In the genomic region with DNA sequence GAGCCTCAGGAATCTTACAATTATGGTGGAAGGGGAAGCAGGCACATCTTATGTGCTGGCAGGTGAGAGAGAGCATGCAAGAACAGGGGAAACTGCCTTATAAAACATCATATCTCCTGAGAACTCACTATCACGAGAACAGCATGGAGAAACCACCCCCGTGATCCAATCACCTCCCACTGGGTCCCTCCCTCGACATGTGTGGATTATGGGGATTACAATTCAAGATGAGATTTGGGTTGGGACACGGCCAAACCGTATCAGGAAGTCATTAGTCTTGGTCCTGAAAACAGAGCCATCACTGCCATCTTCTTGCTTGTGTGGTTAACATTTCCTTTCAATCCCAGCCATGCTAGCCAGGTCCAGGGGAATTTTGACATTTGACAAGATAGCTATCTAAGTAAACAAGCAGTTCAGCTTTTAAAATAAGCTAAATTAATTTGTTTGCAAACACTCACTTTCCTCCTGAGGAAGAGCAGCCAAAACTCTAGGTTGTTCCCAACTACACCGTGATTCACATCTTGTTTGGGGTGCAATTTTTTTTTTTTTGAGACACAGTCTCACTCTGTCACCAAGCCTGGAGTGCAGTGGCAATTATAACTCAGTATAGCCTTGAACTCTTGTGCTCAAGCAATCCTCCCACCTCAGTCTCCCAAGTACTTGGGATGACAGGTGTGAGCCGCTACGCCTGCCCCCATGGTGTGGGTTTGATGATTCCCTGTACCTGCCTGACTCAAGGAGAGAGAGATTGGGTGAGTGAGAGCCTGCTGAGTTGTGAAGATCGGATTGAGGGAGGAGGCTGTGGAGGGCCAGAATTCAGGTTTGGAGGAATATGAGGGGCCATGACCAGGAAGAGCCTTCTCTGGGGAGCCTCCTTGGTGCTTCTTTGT, we compare ENCODE assay signal across 1 cellular context.
A peak's percentile ranks its signal among the peaks of the same experiment; 100 is the strongest.
TF ChIP-seq lines count a peak whose summit lies in the region.

No MANE protein-coding gene starts in this region.

TF ChIP-seq in HEK293, 187 proteins besides CTCF, POLR2A, EP300 and RAD21 (continued from another document and continues in another):
- TF ChIP-seq, protein P1, sequence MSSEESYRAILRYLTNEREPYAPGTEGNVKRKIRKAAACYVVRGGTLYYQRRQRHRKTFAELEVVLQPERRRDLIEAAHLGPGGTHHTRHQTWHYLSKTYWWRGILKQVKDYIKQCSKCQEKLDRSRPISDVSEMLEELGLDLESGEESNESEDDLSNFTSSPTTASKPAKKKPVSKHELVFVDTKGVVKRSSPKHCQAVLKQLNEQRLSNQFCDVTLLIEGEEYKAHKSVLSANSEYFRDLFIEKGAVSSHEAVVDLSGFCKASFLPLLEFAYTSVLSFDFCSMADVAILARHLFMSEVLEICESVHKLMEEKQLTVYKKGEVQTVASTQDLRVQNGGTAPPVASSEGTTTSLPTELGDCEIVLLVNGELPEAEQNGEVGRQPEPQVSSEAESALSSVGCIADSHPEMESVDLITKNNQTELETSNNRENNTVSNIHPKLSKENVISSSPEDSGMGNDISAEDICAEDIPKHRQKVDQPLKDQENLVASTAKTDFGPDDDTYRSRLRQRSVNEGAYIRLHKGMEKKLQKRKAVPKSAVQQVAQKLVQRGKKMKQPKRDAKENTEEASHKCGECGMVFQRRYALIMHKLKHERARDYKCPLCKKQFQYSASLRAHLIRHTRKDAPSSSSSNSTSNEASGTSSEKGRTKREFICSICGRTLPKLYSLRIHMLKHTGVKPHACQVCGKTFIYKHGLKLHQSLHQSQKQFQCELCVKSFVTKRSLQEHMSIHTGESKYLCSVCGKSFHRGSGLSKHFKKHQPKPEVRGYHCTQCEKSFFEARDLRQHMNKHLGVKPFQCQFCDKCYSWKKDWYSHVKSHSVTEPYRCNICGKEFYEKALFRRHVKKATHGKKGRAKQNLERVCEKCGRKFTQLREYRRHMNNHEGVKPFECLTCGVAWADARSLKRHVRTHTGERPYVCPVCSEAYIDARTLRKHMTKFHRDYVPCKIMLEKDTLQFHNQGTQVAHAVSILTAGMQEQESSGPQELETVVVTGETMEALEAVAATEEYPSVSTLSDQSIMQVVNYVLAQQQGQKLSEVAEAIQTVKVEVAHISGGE (tag by site-specific recombination; conservative IDR thresholded peaks at IDR 0.05; ENCODE audit: low read depth), result no peak
- TF ChIP-seq MYNN (tag by site-specific recombination; IDR thresholded peaks at IDR 0.05; ENCODE audit: borderline replicate concordance), result no peak
- TF ChIP-seq ZNF548 (tag by site-specific recombination; IDR thresholded peaks at IDR 0.05), result no peak
- no peak for TF ChIP-seq ZNF174 (tag by site-specific recombination; IDR thresholded peaks at IDR 0.05)
- no peak for TF ChIP-seq ZIC2 (tag by site-specific recombination; IDR thresholded peaks at IDR 0.05)
- TF ChIP-seq PRDM4 (tag by site-specific recombination; IDR thresholded peaks at IDR 0.05), result no peak
- TF ChIP-seq MZF1 (tag by site-specific recombination; IDR thresholded peaks at IDR 0.05; ENCODE audit: borderline replicate concordance), result peak; percentile 84
- no peak for TF ChIP-seq ZNF223 (tag by site-specific recombination; IDR thresholded peaks at IDR 0.05)
- TF ChIP-seq ZNF280D (tag by site-specific recombination; IDR thresholded peaks at IDR 0.05), result no peak
- TF ChIP-seq ZNF214 (tag by site-specific recombination; IDR thresholded peaks at IDR 0.05; ENCODE audit: borderline replicate concordance), result no peak
- TF ChIP-seq BCL11A (tag by site-specific recombination; IDR thresholded peaks at IDR 0.05; ENCODE audit: low read depth), result no peak
- TF ChIP-seq ZNF354C (tag by site-specific recombination; IDR thresholded peaks at IDR 0.05; ENCODE audit: borderline replicate concordance, low read depth), result no peak
- TF ChIP-seq ZNF654 (tag by site-specific recombination; IDR thresholded peaks at IDR 0.05; ENCODE audit: low read depth), result no peak
- TF ChIP-seq ZNF704 (tag by site-specific recombination; IDR thresholded peaks at IDR 0.05), result no peak
- TF ChIP-seq ZNF211 (tag by site-specific recombination; IDR thresholded peaks at IDR 0.05; ENCODE audit: low read depth), result no peak
- no peak for TF ChIP-seq KLF7 (tag by site-specific recombination; IDR thresholded peaks at IDR 0.05; ENCODE audit: borderline replicate concordance)
- TF ChIP-seq ZNF394 (tag by site-specific recombination; IDR thresholded peaks at IDR 0.05; ENCODE audit: borderline replicate concordance), result no peak
- TF ChIP-seq ZNF350 (tag by site-specific recombination; IDR thresholded peaks at IDR 0.05), result no peak
- no peak for TF ChIP-seq ZNF645 (tag by site-specific recombination; IDR thresholded peaks at IDR 0.05)
- TF ChIP-seq ZNF514 (tag by site-specific recombination; IDR thresholded peaks at IDR 0.05), result no peak
- TF ChIP-seq YY2 (tag by site-specific recombination; IDR thresholded peaks at IDR 0.05), result 0 out of 2 replicates have a peak, but pooled peaks have one; percentile 24
- TF ChIP-seq ZNF621 (tag by site-specific recombination; IDR thresholded peaks at IDR 0.05), result no peak
- TF ChIP-seq ZNF132 (tag by site-specific recombination; IDR thresholded peaks at IDR 0.05; ENCODE audit: borderline replicate concordance), result no peak
- TF ChIP-seq, protein P2, sequence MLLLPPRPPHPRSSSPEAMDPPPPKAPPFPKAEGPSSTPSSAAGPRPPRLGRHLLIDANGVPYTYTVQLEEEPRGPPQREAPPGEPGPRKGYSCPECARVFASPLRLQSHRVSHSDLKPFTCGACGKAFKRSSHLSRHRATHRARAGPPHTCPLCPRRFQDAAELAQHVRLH (tag by site-specific recombination; IDR thresholded peaks at IDR 0.05), result no peak
- no peak for TF ChIP-seq ZNF335 (tag by site-specific recombination; conservative IDR thresholded peaks at IDR 0.05)
- TF ChIP-seq ZNF23 (tag by site-specific recombination; IDR thresholded peaks at IDR 0.05; ENCODE audit: borderline replicate concordance), result no peak
- TF ChIP-seq PRDM2 (tag by site-specific recombination; IDR thresholded peaks at IDR 0.05; ENCODE audit: borderline replicate concordance), result no peak
- peak; percentile 60; the same call in 1 of the 2 replicates for TF ChIP-seq EGR2 (tag by site-specific recombination; IDR thresholded peaks at IDR 0.05; ENCODE audit: low read depth)
- no peak for TF ChIP-seq ZNF341 (tag by site-specific recombination; IDR thresholded peaks at IDR 0.05; ENCODE audit: low read depth)
- no peak for TF ChIP-seq ZNF10 (tag by site-specific recombination; IDR thresholded peaks at IDR 0.05)
- peak; percentile 40; the same call in 1 of the 2 replicates for TF ChIP-seq WT1 (tag by site-specific recombination; IDR thresholded peaks at IDR 0.05)
- no peak for TF ChIP-seq KLF17 (tag by site-specific recombination; IDR thresholded peaks at IDR 0.05)
- TF ChIP-seq ZNF155 (tag by site-specific recombination; IDR thresholded peaks at IDR 0.05), result no peak
- TF ChIP-seq ZNF366 (tag by site-specific recombination; conservative IDR thresholded peaks at IDR 0.05), result 0 out of 2 replicates have a peak, but pooled peaks have one; percentile 10
